Comparison of ENCODE assay signal across 7 cellular contexts in genomic region chr17:33520404-33521032, GRCh38.
A peak's percentile ranks its signal among the peaks of the same experiment; 100 is the strongest.
DNase-seq lines count a peak whose midpoint lies in the region; ATAC-seq and TF ChIP-seq lines count a peak whose summit lies in the region.

No MANE protein-coding gene starts in this region.

- TF ChIP-seq CTCF in GM10266 (IDR thresholded peaks at IDR 0.05; ENCODE audit: control insufficient read depth, insufficient read depth, low read depth, missing control alignments) = peak; percentile 66
- peak; percentile 83 for TF ChIP-seq CTCF in Loucy (conservative IDR thresholded peaks at IDR 0.05; ENCODE audit: low read length)
- peak; percentile 80 for TF ChIP-seq CTCF in neural cell (IDR thresholded peaks at IDR 0.05; ENCODE audit: poor library complexity, severe bottlenecking)
- TF ChIP-seq CTCF in upper lobe of right lung (IDR thresholded peaks at IDR 0.05) = peak; percentile 70

- no peak overlapping the region for H3K4me3 ChIP-seq in Loucy (ENCODE audit: low read length, poor library complexity, severe bottlenecking)
- no peak overlapping the region for H3K4me3 ChIP-seq in neural cell (ENCODE audit: low read length)
- H3K4me3 ChIP-seq in upper lobe of right lung = no peak overlapping the region

- H3K9ac ChIP-seq in Loucy (ENCODE audit: low read depth, low read length, poor library complexity, severe bottlenecking) (no peak overlapping the region), neural cell (ENCODE audit: low read length) (no peak overlapping the region)

- TF ChIP-seq POLR2A in erythroblast (IDR thresholded peaks at IDR 0.05; ENCODE audit: low read length) = no peak

- intact Hi-C loops in upper lobe of right lung (cut with DNase I) = no loop called here

- H3K4me1 ChIP-seq in Loucy (ENCODE audit: insufficient read depth, low read length, poor library complexity, severe bottlenecking) (no peaks in the 10 kb centered on the region), upper lobe of right lung (no peaks in the 10 kb centered on the region)

- no peaks in the 10 kb centered on the region for H3K27me3 ChIP-seq in Loucy (ENCODE audit: insufficient read depth, low read length, poor library complexity, severe bottlenecking)
- H3K27me3 ChIP-seq in neural cell (ENCODE audit: insufficient read depth, low read depth, low read length) = no peaks in the 10 kb centered on the region
- H3K27me3 ChIP-seq in upper lobe of right lung = no peaks in the 10 kb centered on the region

- H3K36me3 ChIP-seq in Loucy (ENCODE audit: insufficient read depth, low read length) (no peaks in the 10 kb centered on the region), neural cell (ENCODE audit: insufficient read depth, low read length) (no peaks in the 10 kb centered on the region), upper lobe of right lung (no peaks in the 10 kb centered on the region)

- no peaks in the 10 kb centered on the region for H3F3A ChIP-seq in Loucy (ENCODE audit: low read depth)
- H3F3A ChIP-seq in neural cell (ENCODE audit: insufficient read depth, low read length, poor library complexity, severe bottlenecking) = no peaks in the 10 kb centered on the region

- no peaks in the 10 kb centered on the region for H3K9me2 ChIP-seq in Loucy (replicated peaks; ENCODE audit: low read depth, low read length)
- H3K9me2 ChIP-seq in neural cell (ENCODE audit: insufficient read depth, low read length) = no peaks in the 10 kb centered on the region

- H3K4me2 ChIP-seq in Loucy (ENCODE audit: low read depth, low read length, poor library complexity, severe bottlenecking) = no peak overlapping the region
- no peak overlapping the region for H3K4me2 ChIP-seq in neural cell (ENCODE audit: low read length)

- H3K9me3 ChIP-seq in Loucy (ENCODE audit: insufficient read depth, low read depth, low read length) (no peaks in the 10 kb centered on the region), neural cell (ENCODE audit: low read length) (no peaks in the 10 kb centered on the region), upper lobe of right lung (no peaks in the 10 kb centered on the region)

- H2AFZ ChIP-seq in Loucy (ENCODE audit: low read length) = no peak overlapping the region
- H2AFZ ChIP-seq in neural cell (ENCODE audit: low read depth, low read length) = no peak overlapping the region

- TF ChIP-seq EP300 in neural cell (conservative IDR thresholded peaks at IDR 0.05; ENCODE audit: poor library complexity, severe bottlenecking) = no peak

- DNase-seq in GM10266 (ENCODE audit: extremely low spot score) (peak; percentile 58), erythroblast (lab: John Stamatoyannopoulos, UW) (peak; percentile 16 to 60), upper lobe of right lung (no peak)
- DNase-seq in activated CD4-positive, alpha-beta T cell treated with anti-CD3 and anti-CD28 coated beads, Interleukin-2, amount 50 U/mL, for 1 hour = peak; percentile 28

- no peak overlapping the region for H3K27ac ChIP-seq in neural cell (ENCODE audit: low read length)
- no peak overlapping the region for H3K27ac ChIP-seq in upper lobe of right lung

- H3K79me2 ChIP-seq in Loucy (ENCODE audit: insufficient read depth, low read length) (no peaks in the 10 kb centered on the region), neural cell (replicated peaks; ENCODE audit: insufficient read depth, low read length) (no peaks in the 10 kb centered on the region)

- ATAC-seq in upper lobe of right lung (peak; percentile 59), HG02571 (IDR thresholded peaks at IDR 0.05; ENCODE audit: unreplicated experiment) (no peak)

- H4K20me1 ChIP-seq in Loucy (ENCODE audit: insufficient read depth, low read length, poor library complexity, severe bottlenecking) (no peaks in the 10 kb centered on the region), neural cell (ENCODE audit: insufficient read depth) (no peaks in the 10 kb centered on the region)

- TF ChIP-seq RAD21 in neural cell (conservative IDR thresholded peaks at IDR 0.05) = peak; percentile 77

TF ChIP-seq in neural cell, 6 proteins besides CTCF, POLR2A, EP300 and RAD21:
- TF ChIP-seq SMC3 (conservative IDR thresholded peaks at IDR 0.05; ENCODE audit: poor library complexity) (peak; percentile 86), MXI1 (conservative IDR thresholded peaks at IDR 0.05; ENCODE audit: poor library complexity, severe bottlenecking) (no peak)
